17 cellular contexts compared by ENCODE assay signal in genomic region chr9:4116091-4116581, GRCh38.
A peak's percentile ranks its signal among the peaks of the same experiment; 100 is the strongest.
DNase-seq lines count a peak whose midpoint lies in the region; ATAC-seq and TF ChIP-seq lines count a peak whose summit lies in the region.
"Had no signal": no experiment of that assay in that cellular context is flagged by ENCODE, and none has a peak within 500 bp of the region (broad histone marks: within the 10 kb centered on the region; RNA-seq: fewer than 3 reads in every experiment).

No MANE protein-coding gene starts in this region.

- ATAC-seq in HG03342 (IDR thresholded peaks at IDR 0.05; ENCODE audit: unreplicated experiment) (no peak), HG02678 (IDR thresholded peaks at IDR 0.05; ENCODE audit: unreplicated experiment) (no peak)

- H3K9ac ChIP-seq in stomach smooth muscle (ENCODE audit: low read length in 2 of 2) = no peak overlapping the region

- DNase-seq in M059J (ENCODE audit: low read depth) = peak; percentile 46
- no peak for DNase-seq in coronary artery (ENCODE audit: low spot score)
- DNase-seq in kidney tubule cell (ENCODE audit: low spot score) = peak; percentile 20
- no peak for DNase-seq in NCI-H146 (lab: John Stamatoyannopoulos, UW)
- no peak for DNase-seq in NCI-H2171 (lab: John Stamatoyannopoulos, UW)
- DNase-seq: activated CD4-positive, alpha-beta T cell treated with anti-CD3 and anti-CD28 coated beads, Interleukin-2, amount 50 U/mL, for 4 hours; activated T-cell treated with anti-CD3 and anti-CD28 coated beads, Interleukin-2, amount 50 U/mL, for 24 hours; central memory CD4-positive, alpha-beta T cell; immature natural killer cell; NCI-H774; Peyer's patch; upper lobe of left lung had no signal

- no peak for TF ChIP-seq CTCF in coronary artery (IDR thresholded peaks at IDR 0.05)

- H3K4me1 ChIP-seq in stomach smooth muscle (ENCODE audit: control insufficient read depth, insufficient read depth, low read length) = peaks cover 33% of the 10 kb centered on the region
- H3K4me1 ChIP-seq: Peyer's patch had no signal

- no peak overlapping the region for H3K4me3 ChIP-seq in coronary artery
- H3K4me3 ChIP-seq in stomach smooth muscle (ENCODE audit: low read length in 2 of 2) = no peak overlapping the region
- H3K4me3 ChIP-seq: Peyer's patch, upper lobe of left lung had no signal

- H3K9me3 ChIP-seq in stomach smooth muscle (ENCODE audit: control insufficient read depth in 2 of 2, low read length in 2 of 2) = no peaks in the 10 kb centered on the region
- H3K9me3 ChIP-seq: neutrophil, Peyer's patch, upper lobe of left lung had no signal

- H3K27me3 ChIP-seq in stomach smooth muscle (ENCODE audit: control insufficient read depth in 1 of 2, insufficient read depth in 2 of 2, low read length in 2 of 2) = no peaks in the 10 kb centered on the region
- H3K27me3 ChIP-seq: neutrophil, Peyer's patch, upper lobe of left lung had no signal

- no peaks in the 10 kb centered on the region for H3K36me3 ChIP-seq in stomach smooth muscle (ENCODE audit: control insufficient read depth in 2 of 2, insufficient read depth in 2 of 2, low read length in 2 of 2)
- H3K36me3 ChIP-seq: neutrophil, upper lobe of left lung had no signal

- peak overlapping the region; percentile 3 to 77 for H3K27ac ChIP-seq in coronary artery
- peak overlapping the region; percentile 64 for H3K27ac ChIP-seq in stomach smooth muscle (ENCODE audit: low read length)
- H3K27ac ChIP-seq: C4-2B, neutrophil had no signal

Comparison
In these comparisons a context has a peak if more than half of its experiments do, and no peak if none do; other contexts are left out.
1. DNase-seq: peak in M059J (single experiment) and kidney tubule cell (single experiment); none in coronary artery (single experiment), NCI-H146 (single experiment) and NCI-H2171 (single experiment).